25 cellular contexts compared by ENCODE assay signal in genomic region chr10:64170791-64171190, GRCh38.
"Had no signal": no experiment of that assay in that cellular context is flagged by ENCODE, and none has a peak within 500 bp of the region (broad histone marks: within the 10 kb centered on the region; RNA-seq: fewer than 3 reads in every experiment).

No MANE protein-coding gene starts in this region.

- H3K36me3 Mint-ChIP-seq: naive thymus-derived CD4-positive, alpha-beta T cell; natural killer cell treated with Interleukin-12 subunit alpha and Interleukin-12 subunit beta and Interleukin-15 and Interleukin-18, amount 100 ng/mL, for 72 hours; stimulated activated effector memory CD8-positive, alpha-beta T cell treated with anti-CD3 and anti-CD28 coated beads, Interleukin-12 subunit alpha, Interleukin-12 subunit beta, amount 100 ng/mL, for 72 hours had no signal

- H3K4me3 Mint-ChIP-seq: naive thymus-derived CD4-positive, alpha-beta T cell; natural killer cell treated with Interleukin-12 subunit alpha and Interleukin-12 subunit beta and Interleukin-15 and Interleukin-18, amount 100 ng/mL, for 72 hours; stimulated activated effector memory CD8-positive, alpha-beta T cell treated with anti-CD3 and anti-CD28 coated beads, Interleukin-12 subunit alpha, Interleukin-12 subunit beta, amount 100 ng/mL, for 72 hours; stimulated activated naive CD8-positive, alpha-beta T cell treated with anti-CD3 and anti-CD28 coated beads, Interleukin-15, Interleukin-2, amounts not matched to agents 100 ng/mL and 50 ng/mL, for 24 hours had no signal

- H3K27ac Mint-ChIP-seq: naive thymus-derived CD4-positive, alpha-beta T cell; natural killer cell treated with Interleukin-12 subunit alpha and Interleukin-12 subunit beta and Interleukin-15 and Interleukin-18, amount 100 ng/mL, for 72 hours; stimulated activated effector memory CD8-positive, alpha-beta T cell treated with anti-CD3 and anti-CD28 coated beads, Interleukin-12 subunit alpha, Interleukin-12 subunit beta, amount 100 ng/mL, for 72 hours; stimulated activated naive CD8-positive, alpha-beta T cell treated with anti-CD3 and anti-CD28 coated beads, Interleukin-15, Interleukin-2, amounts not matched to agents 100 ng/mL and 50 ng/mL, for 24 hours had no signal

- H3K27ac ChIP-seq: heart right ventricle, hepatocyte, lower lobe of right lung, pancreas, psoas muscle, right lobe of liver, skin epidermis, suprapubic skin, transverse colon, upper lobe of right lung had no signal

- H3K4me3 ChIP-seq: heart right ventricle, hepatocyte, lower lobe of right lung, mucosa of descending colon, pancreas, psoas muscle, right lobe of liver, skin epidermis, suprapubic skin, transverse colon, upper lobe of right lung had no signal

- H3K27me3 Mint-ChIP-seq: natural killer cell treated with Interleukin-12 subunit alpha and Interleukin-12 subunit beta and Interleukin-15 and Interleukin-18, amount 100 ng/mL, for 72 hours; stimulated activated naive CD8-positive, alpha-beta T cell treated with anti-CD3 and anti-CD28 coated beads, Interleukin-15, Interleukin-2, amounts not matched to agents 100 ng/mL and 50 ng/mL, for 24 hours had no signal

- DNase-seq: heart right ventricle; islet precursor cell; kidney glomerular epithelial cell; left cardiac atrium; left ventricle myocardium superior; lower lobe of right lung; mammary epithelial cell; mesenchymal stem cell; midbrain; naive thymus-derived CD4-positive, alpha-beta T cell; stimulated activated CD4-positive, alpha-beta T cell treated with anti-CD3 and anti-CD28 coated beads, Interleukin-4, amount 100 ng/mL, for 24 hours; stimulated activated naive CD4-positive, alpha-beta T cell; transverse colon; upper lobe of right lung had no signal

- H3K4me2 ChIP-seq: hepatocyte had no signal

- H3K36me3 ChIP-seq: heart right ventricle, lower lobe of right lung, pancreas, right lobe of liver, suprapubic skin, transverse colon, upper lobe of right lung had no signal

- H3K79me2 ChIP-seq: hepatocyte had no signal

- H3K27me3 ChIP-seq: heart right ventricle, hepatocyte, pancreas, right lobe of liver, suprapubic skin, transverse colon, upper lobe of right lung had no signal

- ATAC-seq: heart right ventricle; left cardiac atrium; left lobe of liver; left ventricle myocardium superior; lower lobe of right lung; mucosa of descending colon; naive thymus-derived CD4-positive, alpha-beta T cell; natural killer cell treated with Interleukin-12 subunit alpha and Interleukin-12 subunit beta and Interleukin-15 and Interleukin-18, amount 100 ng/mL, for 72 hours; pancreas; psoas muscle; right lobe of liver; stimulated activated effector memory CD8-positive, alpha-beta T cell treated with anti-CD3 and anti-CD28 coated beads, Interleukin-12 subunit alpha, Interleukin-12 subunit beta, amount 100 ng/mL, for 72 hours; upper lobe of right lung had no signal

- H3K4me1 ChIP-seq: heart right ventricle, lower lobe of right lung, pancreas, psoas muscle, right lobe of liver, suprapubic skin, upper lobe of right lung had no signal

- H3K4me1 Mint-ChIP-seq: naive thymus-derived CD4-positive, alpha-beta T cell; stimulated activated effector memory CD8-positive, alpha-beta T cell treated with anti-CD3 and anti-CD28 coated beads, Interleukin-12 subunit alpha, Interleukin-12 subunit beta, amount 100 ng/mL, for 72 hours had no signal
